ENCODE assay signal across 8 cellular contexts in the genomic region with DNA sequence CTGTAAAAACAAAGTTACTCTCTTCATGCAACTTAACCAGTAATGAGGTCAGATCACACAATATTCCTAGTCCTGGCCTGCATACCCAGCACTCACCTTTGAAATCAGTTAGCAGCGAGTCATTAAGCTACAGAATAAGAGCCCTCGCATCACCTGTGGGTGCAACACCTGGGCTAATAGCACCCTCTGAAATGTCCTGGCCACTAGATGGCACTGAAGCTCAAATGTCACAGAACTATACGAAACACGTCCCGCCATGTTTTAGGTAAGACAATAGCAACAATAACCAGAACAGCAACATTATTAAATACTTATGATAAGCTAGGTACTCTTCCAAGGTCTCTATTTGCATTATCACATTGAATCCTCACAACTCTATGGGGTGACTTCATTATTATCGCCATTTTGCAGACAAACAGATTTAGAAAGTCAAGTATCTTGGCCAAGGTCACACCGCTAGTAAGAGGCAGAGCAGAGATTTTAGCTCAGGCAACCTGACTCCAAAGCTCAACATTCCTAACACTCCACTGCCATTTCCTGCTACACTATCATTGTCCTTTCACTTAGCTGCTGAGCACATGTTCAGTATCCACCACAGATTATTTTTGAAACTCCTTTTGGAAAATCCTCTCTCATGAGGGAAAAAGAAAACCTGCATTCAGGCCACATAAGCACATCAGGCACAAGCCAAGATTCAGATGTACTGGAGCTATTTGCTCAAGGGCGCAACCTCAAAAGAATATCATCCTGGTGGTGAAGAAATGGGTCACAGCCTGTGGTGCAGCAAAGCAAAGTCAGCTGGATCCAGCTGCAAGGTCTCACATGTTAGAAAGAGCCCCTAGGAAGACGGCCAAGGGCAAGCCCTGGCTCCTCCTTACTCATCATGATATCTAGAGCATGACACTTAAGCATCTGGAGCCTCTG. TPM values are rescaled to one million over a fixed set of nuclear protein-coding genes. Genes with fewer than 3 reads are reported as not detected.
DNase-seq lines count a peak whose midpoint lies in the region; ATAC-seq lines count a peak whose summit lies in the region.

No MANE protein-coding gene starts in this region.

- intact Hi-C loops in left cardiac atrium (cut with DNase I), result loop anchor here in 1 of 2 donors (10.0 kb wide), 1 partner anchor 140 kb away; no protein-coding TSS in a partner anchor

- H3K4me1 Mint-ChIP-seq in effector memory CD8-positive, alpha-beta T cell (ENCODE audit: low read depth in 2 of 2), result no peaks in the 10 kb centered on the region

- H3K9me3 Mint-ChIP-seq in effector memory CD8-positive, alpha-beta T cell, result no peaks in the 10 kb centered on the region

- H3K36me3 Mint-ChIP-seq in effector memory CD8-positive, alpha-beta T cell (ENCODE audit: insufficient read depth), result no peaks in the 10 kb centered on the region

- H3K4me3 Mint-ChIP-seq in effector memory CD8-positive, alpha-beta T cell, result no peak overlapping the region

- no peak overlapping the region for H3K27ac Mint-ChIP-seq in effector memory CD8-positive, alpha-beta T cell

- no peak overlapping the region for H3K4me3 ChIP-seq in Jurkat, Clone E6-1 (ENCODE audit: low read length)

- ATAC-seq in GM18499 (IDR thresholded peaks at IDR 0.05; ENCODE audit: insufficient read depth, unreplicated experiment) (peak; percentile 55), left cardiac atrium (peak; percentile 34 to 73), GM19452 (IDR thresholded peaks at IDR 0.05; ENCODE audit: unreplicated experiment) (no peak)
- ATAC-seq in effector memory CD8-positive, alpha-beta T cell (replicated peaks), result no peak

- peak; percentile 45 for DNase-seq in Jurkat, Clone E6-1 (ENCODE audit: low read depth, low spot score)
- DNase-seq in activated CD4-positive, alpha-beta T cell treated with anti-CD3 and anti-CD28 coated beads, Interleukin-2, amount 50 U/mL, for 1 hour, result peak; percentile 5
- DNase-seq in left cardiac atrium (peak; percentile 23), islet precursor cell (no peak)
- DNase-seq in stimulated activated CD8-positive, alpha-beta memory T cell treated with anti-CD3 and anti-CD28 coated beads, Interleukin-4, amount 100 ng/mL, for 48 hours, result peak; percentile 26
- no peak for DNase-seq in effector memory CD8-positive, alpha-beta T cell

- peaks cover 17 to 30% of the 10 kb centered on the region in 2 donors for H3K27me3 Mint-ChIP-seq in effector memory CD8-positive, alpha-beta T cell

RNA-seq across cellular contexts. Expression of a gene that starts 59.5 kb away (rescaled TPM):
- polyA plus RNA-seq in Jurkat, Clone E6-1 (2012; ENCODE audit: insufficient read depth, insufficient read length), result not detected
- total RNA-seq in left cardiac atrium, result 10 to 100 TPM; 22.3 to 38.7 TPM

Comparison
In these comparisons a context has a peak if more than half of its experiments do, and no peak if none do; other contexts are left out.
1. ATAC-seq: peak in GM18499 (single experiment) and left cardiac atrium (2 of 2); none in GM19452 (single experiment) and effector memory CD8-positive, alpha-beta T cell (single experiment).
2. DNase-seq: peak in Jurkat, Clone E6-1 (single experiment), activated CD4-positive, alpha-beta T cell treated with anti-CD3 and anti-CD28 coated beads, Interleukin-2, amount 50 U/mL, for 1 hour (single experiment), left cardiac atrium (single experiment) and stimulated activated CD8-positive, alpha-beta memory T cell treated with anti-CD3 and anti-CD28 coated beads, Interleukin-4, amount 100 ng/mL, for 48 hours (single experiment); none in effector memory CD8-positive, alpha-beta T cell (0 of 3) and islet precursor cell (single experiment).